In the genomic region with DNA sequence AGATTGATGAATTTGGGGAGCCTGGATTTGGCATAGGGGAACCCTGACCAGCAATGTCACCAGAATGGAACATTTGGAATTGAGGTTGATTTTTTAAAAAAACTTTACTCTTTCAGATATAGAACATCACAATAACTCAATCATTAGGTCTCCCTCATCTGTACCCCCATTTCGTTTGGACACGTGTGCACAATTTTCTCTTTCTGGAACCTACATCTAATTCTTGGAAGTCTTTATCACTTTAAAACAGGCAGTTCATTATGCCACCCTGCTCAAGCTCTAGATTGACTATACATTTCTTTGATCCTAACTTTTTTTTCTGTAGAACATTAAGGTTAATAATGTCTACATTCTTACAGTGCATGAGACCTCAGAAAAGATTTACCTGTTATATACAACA, we compare ENCODE assay signal across 20 cellular contexts. TPM values are rescaled to one million over a fixed set of nuclear protein-coding genes. Genes with fewer than 3 reads are reported as not detected.
DNase-seq lines count a peak whose midpoint lies in the region; ATAC-seq, FAIRE-seq and TF ChIP-seq lines count a peak whose summit lies in the region.
"Had no signal": no experiment of that assay in that cellular context is flagged by ENCODE, and none has a peak within 500 bp of the region (broad histone marks: within the 10 kb centered on the region; RNA-seq: fewer than 3 reads in every experiment).

No MANE protein-coding gene starts in this region.

- no peak for FAIRE-seq in K562 (lab: Jason Lieb, UNC)
- FAIRE-seq: GM18507 had no signal

- H2AFZ ChIP-seq in K562 (ENCODE audit: low read depth, low read length) (peak overlapping the region; percentile 87; the same call in 1 of the 2 replicates), mesenchymal stem cell (ENCODE audit: low read depth, low read length) (no peak overlapping the region)

- H2BK5ac ChIP-seq in mesenchymal stem cell (ENCODE audit: low read depth, low read length, poor library complexity, severe bottlenecking) = no peak overlapping the region

- no peak for TF ChIP-seq CTCF in K562 (IDR thresholded peaks at IDR 0.05 in 2 of 3, conservative IDR thresholded peaks at IDR 0.05 in 1 of 3; ENCODE audit: insufficient read depth in 2 of 3, low read depth in 1 of 3, low read length in 3 of 3)
- no peak for TF ChIP-seq CTCF in transverse colon (IDR thresholded peaks at IDR 0.05)

- H2AK5ac ChIP-seq in mesenchymal stem cell (ENCODE audit: low read length, severe bottlenecking) = no peak overlapping the region

- H2BK120ac ChIP-seq in mesenchymal stem cell (ENCODE audit: low read depth, low read length) = no peak overlapping the region

- peak overlapping the region; percentile 96 for H3K27ac ChIP-seq in HUES48 (ENCODE audit: low read depth, low read length)
- H3K27ac ChIP-seq in K562 (ENCODE audit: extremely low read depth, low read depth, low read length) = peak overlapping the region; percentile 22; the same call in 2 of the 3 replicates
- H3K27ac ChIP-seq in mesenchymal stem cell (ENCODE audit: low read length, poor library complexity, severe bottlenecking) = no peak overlapping the region
- H3K27ac ChIP-seq in transverse colon = peak overlapping the region in 3 of 4 donors; percentile 5 to 64 (median 34)

- H3K4me1 ChIP-seq in HUES48 (ENCODE audit: control insufficient read depth, insufficient read depth, low read length) (peaks cover 58% of the 10 kb centered on the region), K562 (replicated peaks in 1 of 2; ENCODE audit: control insufficient read depth in 2 of 2, insufficient read depth in 2 of 2, low read length in 2 of 2) (peaks cover 24 to 62% of the 10 kb centered on the region in 2 experiments), mesenchymal stem cell (ENCODE audit: control insufficient read depth, insufficient read depth, low read depth, low read length) (peaks cover 4% of the 10 kb centered on the region), transverse colon (peaks cover 4 to 22% (median 15%) of the 10 kb centered on the region in 4 donors)

- H3K9me3 ChIP-seq in HUES48 (ENCODE audit: control insufficient read depth, insufficient read depth, low read length) = no peaks in the 10 kb centered on the region
- H3K9me3 ChIP-seq in K562 (replicated peaks; ENCODE audit: control insufficient read depth, insufficient read depth, low read depth, low read length) = no peaks in the 10 kb centered on the region
- no peaks in the 10 kb centered on the region for H3K9me3 ChIP-seq in mesenchymal stem cell (ENCODE audit: control insufficient read depth, low read length)
- no peaks in the 10 kb centered on the region for H3K9me3 ChIP-seq in transverse colon
- H3K9me3 ChIP-seq: Caco-2, upper lobe of left lung had no signal

- H3K27me3 ChIP-seq in HUES48 (ENCODE audit: control insufficient read depth, insufficient read depth, low read length) = peaks cover 11% of the 10 kb centered on the region
- H3K27me3 ChIP-seq in K562 (ENCODE audit: control insufficient read depth in 2 of 2, insufficient read depth in 2 of 2, low read length in 2 of 2) = no peaks in the 10 kb centered on the region
- H3K27me3 ChIP-seq in mesenchymal stem cell (ENCODE audit: control insufficient read depth in 1 of 2, insufficient read depth in 1 of 2, low read length in 2 of 2) = no peaks in the 10 kb centered on the region
- H3K27me3 ChIP-seq in transverse colon = no peaks in the 10 kb centered on the region
- H3K27me3 ChIP-seq: upper lobe of left lung had no signal

- peak; percentile 72 for TF ChIP-seq EP300 in K562 (IDR thresholded peaks at IDR 0.05; ENCODE audit: low read length)
- TF ChIP-seq EP300 in transverse colon (IDR thresholded peaks at IDR 0.05; ENCODE audit: low read depth) = no peak

- WGBS in K562 (ENCODE audit: insufficient coverage, low coverage, missing lambda C conversion rate) = 0% methylated on average over 2 of the region's 2 CpGs
- WGBS in mesenchymal stem cell = 74% methylated on average over 2 of the region's 2 CpGs
- whole genome bisulfite sequencing in transverse colon (ENCODE audit: low coverage in 1 of 2), 2 donors = 68 to 91% methylated on average over 2 of the region's 2 CpGs

- H4K91ac ChIP-seq in mesenchymal stem cell (ENCODE audit: low read length) = no peak overlapping the region

- no peak overlapping the region for H4K8ac ChIP-seq in mesenchymal stem cell (ENCODE audit: low read length)

- H3K4me3 ChIP-seq in HUES48 (ENCODE audit: low read depth, low read length) (no peak overlapping the region; the same call in 1 of the 2 replicates), K562 (no peak overlapping the region), mesenchymal stem cell (ENCODE audit: insufficient read depth in 1 of 2, low read depth in 1 of 2, low read length in 2 of 2) (no peak overlapping the region), transverse colon (no peak overlapping the region)
- H3K4me3 ChIP-seq: upper lobe of left lung had no signal

- no peak overlapping the region for H3K4ac ChIP-seq in mesenchymal stem cell (ENCODE audit: low read depth in 1 of 2, low read length in 2 of 2)

- intact Hi-C loops in K562 (cut with micrococcal nuclease) = loop anchor here (5.0 kb wide), 4 partner anchors 203 to 327 kb away; a partner anchor contains a TSS
- intact Hi-C loops in transverse colon (cut with DNase I; ENCODE audit: low total_unique reads) = loop anchor here (5.0 kb wide), 1 partner anchor 247 kb away; no protein-coding TSS in a partner anchor

- TF ChIP-seq RAD21 in K562 (CRISPR knock-in tag; conservative IDR thresholded peaks at IDR 0.05 in 1 of 2, IDR thresholded peaks at IDR 0.05 in 1 of 2) = no peak

- H3K36me3 ChIP-seq in HUES48 (ENCODE audit: control insufficient read depth, insufficient read depth, low read length) (no peaks in the 10 kb centered on the region), K562 (ENCODE audit: control insufficient read depth, insufficient read depth, low read length) (no peaks in the 10 kb centered on the region), mesenchymal stem cell (ENCODE audit: control insufficient read depth in 1 of 2, insufficient read depth in 2 of 2, low read depth in 1 of 2, low read length in 2 of 2) (no peaks in the 10 kb centered on the region), transverse colon (no peaks in the 10 kb centered on the region)
- H3K36me3 ChIP-seq: upper lobe of left lung had no signal

- in situ Hi-C loops in K562 (cut with MboI) (loop anchor here (5.0 kb wide), 1 partner anchor 93 kb away; no protein-coding TSS in a partner anchor), transverse colon (cut with MboI; ENCODE audit: low pct_ligation_motif_present in 1 of 4, low pct_unique_long_range_greater_than_20kb in 1 of 4, low sequenced_read_pairs in 3 of 4) (loop anchor here (5.0 to 10.0 kb wide), 3 partner anchors 83 to 98 kb away; no protein-coding TSS in a partner anchor)

- H2BK15ac ChIP-seq in mesenchymal stem cell (ENCODE audit: low read depth, poor library complexity, severe bottlenecking) = no peak overlapping the region

- no peak overlapping the region for H3K23ac ChIP-seq in mesenchymal stem cell (ENCODE audit: low read length in 2 of 2)

- CTCF ChIA-PET in K562 (lab: Yijun Ruan, JAX; ENCODE audit: low intra/inter-chr PET ratio) = no interaction called here

- ATAC-seq in K562 = no peak
- ATAC-seq: natural killer cell treated with Interleukin-12 subunit alpha and Interleukin-12 subunit beta and Interleukin-15 and Interleukin-18, amount 100 ng/mL, for 72 hours; stimulated activated memory B cell treated with anti-CD40 and anti-IgM and Interleukin-4, amounts not matched to agents 10 μg/mL and 1 μg/mL and 100 μg/mL, for 72 hours had no signal

- POLR2A ChIA-PET in K562 (lab: Yijun Ruan, JAX) = interaction anchor here (0.9 to 1.5 kb wide), 4 partner anchors 9 to 97 kb away, joined by 4 to 5 read pairs (median 5); no protein-coding TSS in a partner anchor

- H3K18ac ChIP-seq in mesenchymal stem cell (ENCODE audit: low read depth in 1 of 2, low read length in 2 of 2) = no peak overlapping the region

- DNase-seq in K562 (ENCODE audit: extremely low read depth in 1 of 4, low spot score in 3 of 4) (peak in 3 of 4 experiments; percentile 28 to 63 (median 44)), mesenchymal stem cell (no peak), transverse colon (no peak), kidney tubule cell (ENCODE audit: low spot score) (no peak), globus pallidus (ENCODE audit: low spot score) (no peak), T-helper 1 cell (no peak)
- DNase-seq: activated CD4-positive, CD25-positive, alpha-beta regulatory T cell; activated naive CD8-positive, alpha-beta T cell treated with anti-CD3 and anti-CD28 coated beads, Interleukin-2, amount 10 ng/mL, durations not matched to agents 7 days and 5 days; AML-193; GOT3; head of caudate nucleus; Karpas-422; NCI-H1092 treated with DMSO at 0.1 percent for 48 hours; NCI-H774 had no signal

- no peak overlapping the region for H2BK12ac ChIP-seq in mesenchymal stem cell (ENCODE audit: low read length in 2 of 2)

- BruUV-seq in K562 (replicated peaks; lab: Mats Ljungman, UMichigan) = no TSS peak

- peaks cover 24% of the 10 kb centered on the region for H3K79me2 ChIP-seq in K562 (ENCODE audit: control insufficient read depth, insufficient read depth, low read length)

- H3K9ac ChIP-seq in HUES48 (ENCODE audit: low read depth, low read length) (no peak overlapping the region), K562 (ENCODE audit: insufficient read depth in 1 of 2, low read depth in 2 of 2, low read length in 2 of 2) (peak overlapping the region in 1 of 2 experiments; percentile 39; a peak in 1 of 4 replicates), mesenchymal stem cell (ENCODE audit: low read length) (peak overlapping the region; percentile 20)

- peaks cover 1% of the 10 kb centered on the region for H3K79me1 ChIP-seq in mesenchymal stem cell (replicated peaks; ENCODE audit: low read length, poor library complexity, severe bottlenecking)

- H4K20me1 ChIP-seq in K562 (replicated peaks; ENCODE audit: control insufficient read depth, insufficient read depth, low read length) = no peaks in the 10 kb centered on the region

- TF ChIP-seq POLR2A in K562 (conservative IDR thresholded peaks at IDR 0.05) = no peak
- no peak for TF ChIP-seq POLR2A in transverse colon (IDR thresholded peaks at IDR 0.05)

- H3K14ac ChIP-seq in mesenchymal stem cell (ENCODE audit: low read length in 2 of 2) = no peak overlapping the region

- H3K9me1 ChIP-seq in K562 (ENCODE audit: control insufficient read depth, insufficient read depth, low read length) = no peaks in the 10 kb centered on the region

- H3K4me2 ChIP-seq in K562 (ENCODE audit: insufficient read depth, low read length) = no peak overlapping the region
- no peak overlapping the region for H3K4me2 ChIP-seq in mesenchymal stem cell (ENCODE audit: low read length, poor library complexity, severe bottlenecking)

RNA-seq across cellular contexts. Expression of a gene that starts 3.7 kb away (rescaled TPM):
- total RNA-seq in K562 (2011; cell fraction: chromatin; rRNA removed; ENCODE audit: low replicate concordance) = 60.8 and 64.6 TPM in 2 replicates
- total RNA-seq in K562 (2011; cell fraction: nucleolus; rRNA removed) = 20.4 and 22.5 TPM in 2 replicates
- total RNA-seq in K562 (2011; cell fraction: nucleoplasm; rRNA removed) = 30.7 and 41.1 TPM in 2 replicates
- 22.3 and 30.2 TPM in 2 replicates for total RNA-seq in K562 (2014; rRNA removed)
- total RNA-seq in K562 (2014; rRNA removed; fragmentation: Illumina TruSeq; extraction: Trizol) = 42.1 and 47.2 TPM in 2 replicates
- 37.7 and 39.9 TPM in 2 replicates for total RNA-seq in K562 (2015; rRNA removed; fragmentation: Illumina TruSeq; extraction: Trizol)
- total RNA-seq in K562 (2021) = 36.4 and 41.1 TPM in 2 replicates
- polyA plus RNA-seq in K562 (2011; rRNA removed) = 47.6 and 88.4 TPM in 2 replicates
- polyA plus RNA-seq in K562 (2011; cell fraction: cytosol; rRNA removed) = 32.1 and 43.1 TPM in 2 replicates
- polyA plus RNA-seq in K562 (2011; cell fraction: nucleus; rRNA removed) = 34.8 and 49.1 TPM in 2 replicates
- polyA plus RNA-seq in K562 (2012) = 37.3 and 54.7 TPM in 2 replicates
- 62.5 and 78.7 TPM in 2 replicates for polyA plus RNA-seq in K562 (2014; fragmentation: Illumina TruSeq; extraction: Trizol)
- polyA plus RNA-seq in K562 (2014; fragmentation: Nextera tagmentation; extraction: Ambion mirVana) = 100 to 1,000 TPM in 1 of 2 experiments, 10 to 100 TPM in 1; 81.8 to 133 TPM
- 35.1 and 44.6 TPM in 2 replicates for polyA plus RNA-seq in K562 (2014; rRNA removed)
- 42.0 and 53.6 TPM in 2 replicates for polyA minus RNA-seq in K562 (2011; rRNA and poly(A)+ RNA removed)
- polyA minus RNA-seq in K562 (2011; cell fraction: cytosol; rRNA and poly(A)+ RNA removed) = 10.9 and 20.5 TPM in 2 replicates
- polyA minus RNA-seq in K562 (2011; cell fraction: nucleus; rRNA and poly(A)+ RNA removed) = 24.2 and 28.5 TPM in 2 replicates
- polyA plus RNA-seq in mesenchymal stem cell (2013, experiment 1 of 2) = 18.3 TPM
- 17.5 TPM for polyA plus RNA-seq in mesenchymal stem cell (2013, experiment 2 of 2)
- 10 to 100 TPM; 22.8 to 50.4 (median 34.4) TPM for total RNA-seq in transverse colon

Comparison
In these comparisons a context has a peak if more than half of its experiments do, and no peak if none do; other contexts are left out.
1. DNase-seq: peak in K562 (3 of 4); none in mesenchymal stem cell (single experiment), transverse colon (single experiment), kidney tubule cell (single experiment), globus pallidus (single experiment) and T-helper 1 cell (0 of 5).